ENCODE assay signal across 8 cellular contexts in the genomic region with DNA sequence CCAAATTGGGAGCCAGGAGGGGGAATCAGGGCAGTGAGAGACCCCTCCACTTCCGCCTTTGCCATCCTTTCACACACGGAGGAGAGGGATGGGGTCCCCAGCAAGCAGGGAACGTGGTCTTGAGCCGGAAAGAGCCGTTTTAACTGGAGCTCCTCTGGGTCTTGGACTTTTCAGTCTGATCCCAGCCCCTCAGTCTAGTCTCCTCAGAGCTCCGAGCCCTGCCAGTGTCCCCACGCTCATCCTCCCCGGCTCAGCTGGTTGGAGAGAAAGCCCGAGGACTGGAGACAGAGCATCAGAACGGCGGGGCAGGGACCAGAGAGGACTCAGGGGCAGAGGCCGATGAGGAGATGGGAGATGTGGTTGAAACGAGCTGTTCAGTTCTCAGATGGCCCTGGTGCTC. TPM values are rescaled to one million over a fixed set of nuclear protein-coding genes. Genes with fewer than 3 reads are reported as not detected.
DNase-seq lines count a peak whose midpoint lies in the region; ATAC-seq and TF ChIP-seq lines count a peak whose summit lies in the region.

No MANE protein-coding gene starts in this region.

- no peak overlapping the region for H4K5ac ChIP-seq in IMR-90 (ENCODE audit: low read depth, low read length)

- H3K27me3 Mint-ChIP-seq in CD4-positive, alpha-beta memory T cell: peaks cover 0 to under 1% of the 10 kb centered on the region in 2 donors
- H3K27me3 Mint-ChIP-seq in naive thymus-derived CD8-positive, alpha-beta T cell: peaks cover 0 to 4% (median 0%) of the 10 kb centered on the region in 5 donors

- H3K79me1 ChIP-seq in IMR-90 (ENCODE audit: low read depth in 1 of 2, low read length in 2 of 2): no peaks in the 10 kb centered on the region

- H3K4me3 ChIP-seq in CD4-positive, alpha-beta memory T cell (ENCODE audit: low read length in 2 of 2): peak overlapping the region; percentile 53 to 67
- H3K4me3 ChIP-seq in IMR-90 (ENCODE audit: insufficient read depth, low read depth, low read length) (no peak overlapping the region), mammary epithelial cell (replicated peaks in 1 of 3; ENCODE audit: insufficient read depth in 1 of 3, low read depth in 2 of 3, low read length in 3 of 3) (no peak overlapping the region)

- peak overlapping the region in 1 of 7 donors; percentile 61 for H3K27ac Mint-ChIP-seq in CD4-positive, alpha-beta memory T cell
- H3K27ac Mint-ChIP-seq in naive thymus-derived CD8-positive, alpha-beta T cell: peak overlapping the region in 3 of 10 donors; percentile 20 to 81 (median 47)

- H3K9me1 ChIP-seq in IMR-90 (ENCODE audit: insufficient read depth, low read length): no peaks in the 10 kb centered on the region

- no peak overlapping the region for H3K4ac ChIP-seq in IMR-90 (ENCODE audit: low read depth, low read length)

- no peak overlapping the region for H2BK15ac ChIP-seq in IMR-90 (ENCODE audit: low read depth, low read length)

- no peaks in the 10 kb centered on the region for H3K79me2 ChIP-seq in mammary epithelial cell (ENCODE audit: insufficient read depth, low read length)

- no peak overlapping the region for H3K14ac ChIP-seq in IMR-90 (replicated peaks; ENCODE audit: low read depth, low read length)

- peak overlapping the region; percentile 54 to 87 (median 80) for H3K4me3 Mint-ChIP-seq in CD4-positive, alpha-beta memory T cell
- peak overlapping the region; percentile 74 to 85 (median 81) for H3K4me3 Mint-ChIP-seq in naive thymus-derived CD8-positive, alpha-beta T cell

- H3K4me1 Mint-ChIP-seq in CD4-positive, alpha-beta memory T cell: peaks cover 3 to 11% (median 6%) of the 10 kb centered on the region in 4 donors
- H3K4me1 Mint-ChIP-seq in naive thymus-derived CD8-positive, alpha-beta T cell: peaks cover 2 to 10% (median 6%) of the 10 kb centered on the region in 4 donors

- no peaks in the 10 kb centered on the region for H3K9me3 Mint-ChIP-seq in CD4-positive, alpha-beta memory T cell
- H3K9me3 Mint-ChIP-seq in naive thymus-derived CD8-positive, alpha-beta T cell: no peaks in the 10 kb centered on the region

- H4K91ac ChIP-seq in IMR-90 (ENCODE audit: insufficient read depth, low read depth, low read length): no peak overlapping the region

- CTCF ChIA-PET in CD4-positive, alpha-beta memory T cell (lab: Charles Lee; ENCODE audit: partially characterized antibody): interaction anchor here (0.8 to 4.3 kb wide), 7 partner anchors 14 to 93 kb away, joined by 3 to 37 read pairs (median 5); no protein-coding TSS in a partner anchor
- CTCF ChIA-PET in IMR-90 (lab: Yijun Ruan, JAX): interaction anchor here (0.7 kb wide), 1 partner anchor 10 kb away, joined by 3 read pairs; no protein-coding TSS in a partner anchor
- CTCF ChIA-PET in mammary epithelial cell (lab: Charles Lee; ENCODE audit: low non-redundant PET): interaction anchor here (0.7 kb wide), 2 partner anchors 17 to 100 kb away, joined by 5 to 7 read pairs; no protein-coding TSS in a partner anchor

- no peak overlapping the region for H2AK5ac ChIP-seq in IMR-90 (ENCODE audit: low read depth, low read length)

- TF ChIP-seq RAD21 in IMR-90 (IDR thresholded peaks at IDR 0.05; ENCODE audit: low read length): no peak

- POLR2A ChIA-PET in CD4-positive, alpha-beta memory T cell (lab: Charles Lee; ENCODE audit: partially characterized antibody): no interaction called here
- POLR2A ChIA-PET in IMR-90 (lab: Charles Lee; ENCODE audit: unreplicated experiment): interaction anchor here (1.1 kb wide), 1 partner anchor 13 kb away, joined by 3 read pairs; no protein-coding TSS in a partner anchor
- POLR2A ChIA-PET in naive thymus-derived CD8-positive, alpha-beta T cell (lab: Charles Lee): no interaction called here

- TF ChIP-seq CTCF in IMR-90 (conservative IDR thresholded peaks at IDR 0.05; ENCODE audit: low read depth, low read length) (no peak), mammary epithelial cell (conservative IDR thresholded peaks at IDR 0.05 in 1 of 2, IDR thresholded peaks at IDR 0.05 in 1 of 2; ENCODE audit: extremely low read depth in 1 of 2, insufficient read depth in 1 of 2, low read depth in 1 of 2, low read length in 2 of 2) (no peak)

- no peak for DNase-seq in CD4-positive, alpha-beta memory T cell
- DNase-seq in IMR-90 (no peak), mammary epithelial cell (no peak), NCI-H446 (lab: John Stamatoyannopoulos, UW) (no peak), activated gamma-delta T cell (lab: John Stamatoyannopoulos, UW) (no peak), GF-D8 (lab: John Stamatoyannopoulos, UW) (no peak)
- no peak for DNase-seq in naive thymus-derived CD8-positive, alpha-beta T cell

- BruUV-seq in IMR-90 (replicated peaks; lab: Mats Ljungman, UMichigan) (no TSS peak), mammary epithelial cell (replicated peaks; lab: Mats Ljungman, UMichigan) (no TSS peak)

- H3K18ac ChIP-seq in IMR-90 (ENCODE audit: low read depth, low read length): no peak overlapping the region

- no peak overlapping the region for H2BK120ac ChIP-seq in IMR-90 (ENCODE audit: low read depth, low read length)

- no peak overlapping the region for H3K4me2 ChIP-seq in IMR-90 (ENCODE audit: low read depth, low read length)
- H3K4me2 ChIP-seq in mammary epithelial cell (ENCODE audit: insufficient read depth, low read depth, low read length): no peak overlapping the region

- H2AK9ac ChIP-seq in IMR-90 (replicated peaks; ENCODE audit: low read depth, low read length, poor library complexity): peak overlapping the region; percentile 12

- H3K23ac ChIP-seq in IMR-90 (ENCODE audit: low read depth, low read length): no peak overlapping the region

- H2BK5ac ChIP-seq in IMR-90 (ENCODE audit: low read depth, low read length, poor library complexity, severe bottlenecking): no peak overlapping the region

- H3K36me3 Mint-ChIP-seq in CD4-positive, alpha-beta memory T cell: no peaks in the 10 kb centered on the region
- H3K36me3 Mint-ChIP-seq in naive thymus-derived CD8-positive, alpha-beta T cell: no peaks in the 10 kb centered on the region

- H4K20me1 ChIP-seq in IMR-90 (ENCODE audit: insufficient read depth, low read length): no peaks in the 10 kb centered on the region
- no peaks in the 10 kb centered on the region for H4K20me1 ChIP-seq in mammary epithelial cell (ENCODE audit: insufficient read depth, low read length)

- dilution Hi-C loops in IMR-90 (cut with HindIII; ENCODE audit: low sequenced_read_pairs, unreplicated experiment): no loop called here
- dilution Hi-C loops in mammary epithelial cell (cut with HindIII; ENCODE audit: low sequenced_read_pairs): no loop called here

- peak overlapping the region; percentile 53 for H2AFZ ChIP-seq in IMR-90 (replicated peaks; ENCODE audit: low read length, poor library complexity)
- H2AFZ ChIP-seq in mammary epithelial cell (ENCODE audit: low read depth, low read length): peak overlapping the region; percentile 81

- H4K8ac ChIP-seq in IMR-90 (ENCODE audit: low read depth in 2 of 2, low read length in 2 of 2): no peak overlapping the region

- ATAC-seq in IMR-90 (ENCODE audit: low read depth) (no peak), HG02610 (IDR thresholded peaks at IDR 0.05; ENCODE audit: unreplicated experiment) (no peak)
- ATAC-seq in naive thymus-derived CD8-positive, alpha-beta T cell: no peak

- no peaks in the 10 kb centered on the region for H3K27me3 ChIP-seq in CD4-positive, alpha-beta memory T cell (ENCODE audit: insufficient read depth, low read length)
- H3K27me3 ChIP-seq in IMR-90 (ENCODE audit: control insufficient read depth, insufficient read depth, low read length): peaks cover 70% of the 10 kb centered on the region
- peaks cover 2% of the 10 kb centered on the region for H3K27me3 ChIP-seq in mammary epithelial cell (ENCODE audit: insufficient read depth, low read length)

- WGBS in IMR-90 (ENCODE audit: extremely low coverage in 2 of 2, insufficient read length in 1 of 2), 2 experiments: 65% methylated on average over 2 of the region's 13 CpGs; no CpG with 5 or more reads in 1 of the 2 experiments
- WGBS in mammary epithelial cell (ENCODE audit: low coverage, missing lambda C conversion rate): 82% methylated on average over 9 of the region's 13 CpGs

- H3K4me1 ChIP-seq in CD4-positive, alpha-beta memory T cell (ENCODE audit: insufficient read depth, low read length): peaks cover 13% of the 10 kb centered on the region
- H3K4me1 ChIP-seq in IMR-90 (ENCODE audit: control insufficient read depth, insufficient read depth, low read length): no peaks in the 10 kb centered on the region
- H3K4me1 ChIP-seq in mammary epithelial cell (ENCODE audit: insufficient read depth, low read length): peaks cover 4% of the 10 kb centered on the region

- H3K56ac ChIP-seq in IMR-90 (ENCODE audit: extremely low read depth, insufficient read depth, low read length): no peak overlapping the region

- no peak for TF ChIP-seq POLR2A in IMR-90 (IDR thresholded peaks at IDR 0.05; ENCODE audit: low read depth, low read length)

- no peaks in the 10 kb centered on the region for H3K9me3 ChIP-seq in CD4-positive, alpha-beta memory T cell (ENCODE audit: control insufficient read depth in 1 of 2, low read length in 2 of 2)
- H3K9me3 ChIP-seq in IMR-90 (ENCODE audit: control insufficient read depth, insufficient read depth, low read length) (peaks cover 2% of the 10 kb centered on the region; the same call in 1 of the 2 replicates), mammary epithelial cell (replicated peaks; ENCODE audit: insufficient read depth, low read length) (no peaks in the 10 kb centered on the region)

- H3K9ac ChIP-seq in IMR-90 (ENCODE audit: low read depth, low read length): no peak overlapping the region
- H3K9ac ChIP-seq in mammary epithelial cell (ENCODE audit: insufficient read depth, low read length): no peak overlapping the region

- H2BK20ac ChIP-seq in IMR-90 (ENCODE audit: low read depth, low read length): no peak overlapping the region

- intact Hi-C loops in CD4-positive, alpha-beta memory T cell (cut with micrococcal nuclease): loop anchor here (10.0 kb wide), 1 partner anchor 241 kb away; no protein-coding TSS in a partner anchor
- intact Hi-C loops in IMR-90 (cut with micrococcal nuclease): no loop called here
- intact Hi-C loops in mammary epithelial cell (cut with micrococcal nuclease): no loop called here

- in situ Hi-C loops in IMR-90 (cut with MboI; ENCODE audit: low sequenced_read_pairs): no loop called here
- in situ Hi-C loops in mammary epithelial cell (cut with MboI; ENCODE audit: low sequenced_read_pairs in 2 of 2): no loop called here

- no peaks in the 10 kb centered on the region for H3K36me3 ChIP-seq in CD4-positive, alpha-beta memory T cell (ENCODE audit: insufficient read depth, low read length)
- H3K36me3 ChIP-seq in IMR-90 (ENCODE audit: control insufficient read depth, insufficient read depth, low read length) (no peaks in the 10 kb centered on the region), mammary epithelial cell (ENCODE audit: insufficient read depth, low read length) (no peaks in the 10 kb centered on the region)

- no peak overlapping the region for H3K27ac ChIP-seq in CD4-positive, alpha-beta memory T cell (ENCODE audit: low read depth, low read length)
- H3K27ac ChIP-seq in IMR-90 (ENCODE audit: insufficient read depth, low read length): no peak overlapping the region
- no peak overlapping the region for H3K27ac ChIP-seq in mammary epithelial cell (ENCODE audit: insufficient read depth, low read depth, low read length)

RNA-seq across cellular contexts. Expression of a gene that starts 26.1 kb away (rescaled TPM):
- total RNA-seq in CD4-positive, alpha-beta memory T cell: under 1 TPM; 0.84 to 0.91 TPM
- under 1 TPM; 0.55 to 0.82 TPM for polyA plus RNA-seq in CD4-positive, alpha-beta memory T cell
- total RNA-seq in IMR-90 (2012; rRNA removed) (not detected in 2 replicates), mammary epithelial cell (not detected)
- polyA plus RNA-seq in IMR-90 (2012; rRNA removed) (0.03 TPM in 1 of 2 replicates, not detected in the other), mammary epithelial cell (not detected)
- 0.01 and 0.02 TPM in 2 replicates for polyA plus RNA-seq in IMR-90 (2012; cell fraction: cytosol; rRNA removed)
- 0.05 and 0.16 TPM in 2 replicates for polyA plus RNA-seq in IMR-90 (2012; cell fraction: nucleus; rRNA removed; ENCODE audit: low replicate concordance)
- not detected for polyA minus RNA-seq in mammary epithelial cell
- under 1 TPM; 0.08 to 0.14 TPM for total RNA-seq in naive thymus-derived CD8-positive, alpha-beta T cell
- under 1 TPM in 2 of 3 donors, not detected in 1; 0.09 to 0.23 TPM for polyA plus RNA-seq in naive thymus-derived CD8-positive, alpha-beta T cell

Comparison
In these comparisons a context has a peak if more than half of its experiments do, and no peak if none do; other contexts are left out.
1. H3K4me3 ChIP-seq: peak in CD4-positive, alpha-beta memory T cell (2 of 2); none in IMR-90 (single experiment) and mammary epithelial cell (0 of 3).